23 cellular contexts compared by ENCODE assay signal in genomic region chr1:45942411-45942810, GRCh38.
"Had no signal": no experiment of that assay in that cellular context is flagged by ENCODE, and none has a peak within 500 bp of the region (broad histone marks: within the 10 kb centered on the region; RNA-seq: fewer than 3 reads in every experiment).

No MANE protein-coding gene starts in this region.

- H3K9me3 ChIP-seq: esophagus muscularis mucosa, lower lobe of right lung had no signal

- H3K4me3 ChIP-seq: coronary artery, dorsolateral prefrontal cortex, esophagus muscularis mucosa, heart right ventricle, left lung, lower lobe of right lung, mucosa of descending colon had no signal

- H3K4me1 ChIP-seq: left lung, lower lobe of right lung had no signal

- ATAC-seq: foreskin keratinocyte, heart right ventricle, left cardiac atrium, left lung, left ventricle myocardium superior, lower lobe of right lung, mucosa of descending colon had no signal

- H3K27ac ChIP-seq: coronary artery, dorsolateral prefrontal cortex, esophagus muscularis mucosa, foreskin keratinocyte, heart right ventricle, left lung, lower lobe of right lung had no signal

- FAIRE-seq: colon, endothelial cell of umbilical vein, frontal cortex, islet of Langerhans, keratinocyte had no signal

- H3K27me3 ChIP-seq: dorsolateral prefrontal cortex, esophagus muscularis mucosa, foreskin keratinocyte, heart right ventricle, left lung had no signal

- H3K36me3 ChIP-seq: left lung, lower lobe of right lung had no signal

- DNase-seq: dermis blood vessel endothelial cell; dorsolateral prefrontal cortex; effector CD4-positive, alpha-beta T cell; effector memory CD4-positive, alpha-beta T cell; foreskin keratinocyte; glutamatergic neuron; head of caudate nucleus; heart right ventricle; hippocampal formation; left cardiac atrium; left lung; left ventricle myocardium superior; lower lobe of right lung; mesenchymal stem cell; mucosa of descending colon; naive B cell had no signal
